8 cellular contexts compared by ENCODE assay signal in genomic region chr10:3887885-3888476, GRCh38.
DNase-seq lines count a peak whose midpoint lies in the region; ATAC-seq lines count a peak whose summit lies in the region.

No MANE protein-coding gene starts in this region.

- peak; percentile 80 for DNase-seq in activated naive CD4-positive, alpha-beta T cell treated with Interleukin-2 at 50 U/mL for 16 hours
- DNase-seq in activated naive CD4-positive, alpha-beta T cell treated with anti-CD3 and anti-CD28 coated beads, Interleukin-2, amount 50 U/mL, for 16 hours = no peak
- DNase-seq in activated CD4-positive, alpha-beta memory T cell treated with anti-CD3 and anti-CD28 coated beads, Interleukin-2, amount 10 ng/mL, durations not matched to agents 7 days and 5 days = peak; percentile 72
- DNase-seq in fibroblast of gingiva (ENCODE audit: low read depth) (peak; percentile 67), posterior vena cava (ENCODE audit: low spot score) (peak; percentile 90), OCI-M2 (lab: John Stamatoyannopoulos, UW; ENCODE audit: unreplicated experiment) (no peak), SHP77 treated with DMSO at 0.1 percent for 48 hours (lab: John Stamatoyannopoulos, UW) (no peak)

- peak overlapping the region; percentile 36 for H3K4me3 Mint-ChIP-seq in activated CD4-positive, alpha-beta memory T cell treated with anti-CD3 and anti-CD28 coated beads, Interleukin-2, amount 10 ng/mL, durations not matched to agents 7 days and 5 days

- ATAC-seq in HG03460 (IDR thresholded peaks at IDR 0.05; ENCODE audit: unreplicated experiment) = peak; percentile 63

- H3K4me1 Mint-ChIP-seq in activated CD4-positive, alpha-beta memory T cell treated with anti-CD3 and anti-CD28 coated beads, Interleukin-2, amount 10 ng/mL, durations not matched to agents 7 days and 5 days = peaks cover 57% of the 10 kb centered on the region

- no peaks in the 10 kb centered on the region for H3K27me3 Mint-ChIP-seq in activated CD4-positive, alpha-beta memory T cell treated with anti-CD3 and anti-CD28 coated beads, Interleukin-2, amount 10 ng/mL, durations not matched to agents 7 days and 5 days

- POLR2A ChIA-PET in activated CD4-positive, alpha-beta memory T cell treated with anti-CD3 and anti-CD28 coated beads, Interleukin-2, amount 10 ng/mL, durations not matched to agents 7 days and 5 days (lab: Charles Lee) = interaction anchor here (0.7 to 6.9 kb wide), 14 partner anchors 10 to 146 kb away, joined by 3 to 69 read pairs (median 4); partner anchors contain the start of gene KLF6

- H3K27ac Mint-ChIP-seq in activated CD4-positive, alpha-beta memory T cell treated with anti-CD3 and anti-CD28 coated beads, Interleukin-2, amount 10 ng/mL, durations not matched to agents 7 days and 5 days = peak overlapping the region; percentile 84

- CTCF ChIA-PET in activated CD4-positive, alpha-beta memory T cell treated with anti-CD3 and anti-CD28 coated beads, Interleukin-2, amount 10 ng/mL, durations not matched to agents 7 days and 5 days (lab: Charles Lee) = interaction anchor here (1.4 kb wide), 1 partner anchor 690 kb away, joined by 3 read pairs; no protein-coding TSS in a partner anchor

- H3K36me3 Mint-ChIP-seq in activated CD4-positive, alpha-beta memory T cell treated with anti-CD3 and anti-CD28 coated beads, Interleukin-2, amount 10 ng/mL, durations not matched to agents 7 days and 5 days (ENCODE audit: low read depth) = no peaks in the 10 kb centered on the region

- H3K9me3 Mint-ChIP-seq in activated CD4-positive, alpha-beta memory T cell treated with anti-CD3 and anti-CD28 coated beads, Interleukin-2, amount 10 ng/mL, durations not matched to agents 7 days and 5 days = no peaks in the 10 kb centered on the region

- intact Hi-C loops in posterior vena cava (cut with DNase I) = no loop called here

Comparison
In these comparisons a context has a peak if more than half of its experiments do, and no peak if none do; other contexts are left out.
1. DNase-seq: peak in activated naive CD4-positive, alpha-beta T cell treated with Interleukin-2 at 50 U/mL for 16 hours (single experiment), activated CD4-positive, alpha-beta memory T cell treated with anti-CD3 and anti-CD28 coated beads, Interleukin-2, amount 10 ng/mL, durations not matched to agents 7 days and 5 days (single experiment), fibroblast of gingiva (single experiment) and posterior vena cava (single experiment); none in activated naive CD4-positive, alpha-beta T cell treated with anti-CD3 and anti-CD28 coated beads, Interleukin-2, amount 50 U/mL, for 16 hours (single experiment), OCI-M2 (single experiment) and SHP77 treated with DMSO at 0.1 percent for 48 hours (single experiment).